ENCODE assay signal across 8 cellular contexts in the genomic region with DNA sequence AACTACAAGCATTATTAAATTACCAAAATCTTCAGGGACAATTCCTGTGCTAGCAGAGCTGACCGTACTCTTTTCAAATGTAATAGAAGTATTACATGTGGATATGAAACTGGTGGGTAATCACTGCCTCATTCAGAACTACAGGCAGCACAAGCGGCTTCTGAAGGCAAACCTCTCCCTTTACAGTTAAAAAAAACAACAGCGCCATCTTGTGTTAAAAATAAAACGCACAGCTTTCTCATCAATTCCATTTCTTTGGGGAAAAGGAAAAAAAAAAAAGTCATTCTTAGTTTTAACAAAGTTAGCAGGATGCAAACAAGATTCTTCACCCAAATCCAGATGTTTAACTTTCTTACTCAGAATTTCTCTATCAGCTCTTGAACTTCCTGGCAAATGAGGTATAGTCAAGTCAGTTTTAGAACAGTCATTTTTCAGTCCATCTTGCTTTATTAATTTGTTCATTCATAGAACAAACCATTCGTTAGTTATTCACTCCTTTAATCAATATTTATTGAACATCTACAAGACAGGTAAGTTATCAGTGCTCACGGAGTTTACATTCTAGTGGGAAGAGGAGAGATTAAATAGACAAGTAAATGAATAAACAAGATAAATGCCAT.
A peak's percentile ranks its signal among the peaks of the same experiment; 100 is the strongest.
DNase-seq lines count a peak whose midpoint lies in the region; ATAC-seq, FAIRE-seq and TF ChIP-seq lines count a peak whose summit lies in the region.

No MANE protein-coding gene starts in this region.

- ATAC-seq in HG02981 (IDR thresholded peaks at IDR 0.05; ENCODE audit: unreplicated experiment), result peak; percentile 64
- ATAC-seq in body of pancreas, result peak; percentile 53
- no peak for ATAC-seq in aorta (ENCODE audit: low FRiP score)

- no peak for TF ChIP-seq POLR2A in body of pancreas (IDR thresholded peaks at IDR 0.05)

- 4 to 6% methylated on average over 6 of the region's 6 CpGs for WGBS in body of pancreas, 2 donors
- WGBS in aorta, 2 donors, result 17 to 18% methylated on average over 6 of the region's 6 CpGs

- DNase-seq in AML-193 (lab: John Stamatoyannopoulos, UW) (peak; percentile 26 to 28), GM18507 (ENCODE audit: extremely low spot score, insufficient read length, low read depth) (no peak), NCI-H2171 treated with DMSO at 0.1 percent for 48 hours (lab: John Stamatoyannopoulos, UW) (peak; percentile 78), body of pancreas (peak in 3 of 4 donors; percentile 15 to 35 (median 18)), kidney (no peak), urothelium cell line (ENCODE audit: low spot score) (peak; percentile 33), aorta (no peak)

- no peaks in the 10 kb centered on the region for H3K36me3 ChIP-seq in body of pancreas (replicated peaks in 1 of 2; ENCODE audit: insufficient read depth in 1 of 2, low read depth in 2 of 2)
- no peaks in the 10 kb centered on the region for H3K36me3 ChIP-seq in kidney (ENCODE audit: control insufficient read depth in 1 of 2, insufficient read depth in 2 of 2, low read length in 2 of 2)
- H3K36me3 ChIP-seq in aorta (ENCODE audit: control insufficient read depth in 1 of 2, insufficient read depth in 2 of 2, low read length in 1 of 2), result no peaks in the 10 kb centered on the region

- H3K9me3 ChIP-seq in body of pancreas (no peaks in the 10 kb centered on the region), kidney (ENCODE audit: control insufficient read depth in 1 of 2, low read length in 2 of 2) (no peaks in the 10 kb centered on the region), aorta (ENCODE audit: control insufficient read depth, low read length) (no peaks in the 10 kb centered on the region)

- no peak overlapping the region for H3K27ac ChIP-seq in body of pancreas
- no peak overlapping the region for H3K27ac ChIP-seq in kidney (ENCODE audit: low read depth in 2 of 2, low read length in 2 of 2)
- no peak overlapping the region for H3K27ac ChIP-seq in aorta (ENCODE audit: low read depth in 1 of 2, low read length in 2 of 2)

- FAIRE-seq in GM18507 (lab: Jason Lieb, UNC) (peak; percentile 31), kidney (lab: Jason Lieb, UNC) (peak; percentile 95), urothelium cell line (lab: Jason Lieb, UNC) (no peak)

- H3K27me3 ChIP-seq in body of pancreas (no peaks in the 10 kb centered on the region), aorta (ENCODE audit: control insufficient read depth in 1 of 2, insufficient read depth in 2 of 2, low read length in 1 of 2) (no peaks in the 10 kb centered on the region)

- no peaks in the 10 kb centered on the region for H3K4me1 ChIP-seq in body of pancreas
- no peaks in the 10 kb centered on the region for H3K4me1 ChIP-seq in kidney (ENCODE audit: control insufficient read depth in 1 of 2, insufficient read depth in 1 of 2, low read depth in 1 of 2, low read length in 2 of 2)
- no peaks in the 10 kb centered on the region for H3K4me1 ChIP-seq in aorta (ENCODE audit: control insufficient read depth in 1 of 2, insufficient read depth in 2 of 2, low read length in 2 of 2)

- H3K9ac ChIP-seq in kidney (ENCODE audit: low read length in 2 of 2), result no peak overlapping the region

- TF ChIP-seq CTCF in body of pancreas (IDR thresholded peaks at IDR 0.05) (peak; percentile 38 to 86 (median 65)), kidney (IDR thresholded peaks at IDR 0.05; ENCODE audit: borderline replicate concordance, extremely low read depth, insufficient read depth) (peak; percentile 65)

- H3K4me3 ChIP-seq in body of pancreas, result no peak overlapping the region
- no peak overlapping the region for H3K4me3 ChIP-seq in kidney (ENCODE audit: low read length in 2 of 2)
- no peak overlapping the region for H3K4me3 ChIP-seq in aorta (ENCODE audit: low read length in 2 of 2)

- intact Hi-C loops in body of pancreas (cut with DNase I), result loop anchor here (10.0 kb wide), 1 partner anchor 573 kb away; no protein-coding TSS in a partner anchor
- intact Hi-C loops in kidney (cut with DNase I), result loop anchor here (10.0 kb wide), 1 partner anchor 573 kb away; no protein-coding TSS in a partner anchor
- intact Hi-C loops in aorta (cut with DNase I), result loop anchor here (5.0 to 10.0 kb wide), 3 partner anchors 61 to 1483 kb away; no protein-coding TSS in a partner anchor

Comparison
In these comparisons a context has a peak if more than half of its experiments do, and no peak if none do; other contexts are left out.
1. DNase-seq: peak in AML-193 (2 of 2), NCI-H2171 treated with DMSO at 0.1 percent for 48 hours (single experiment), body of pancreas (3 of 4) and urothelium cell line (single experiment); none in GM18507 (single experiment), kidney (single experiment) and aorta (0 of 2).